21 cellular contexts compared by ENCODE assay signal in genomic region chr12:5492562-5492961, GRCh38.
DNase-seq lines count a peak whose midpoint lies in the region; ATAC-seq and TF ChIP-seq lines count a peak whose summit lies in the region.
"Had no signal": no experiment of that assay in that cellular context is flagged by ENCODE, and none has a peak within 500 bp of the region (broad histone marks: within the 10 kb centered on the region; RNA-seq: fewer than 3 reads in every experiment).

No MANE protein-coding gene starts in this region.

- no peak overlapping the region for H2AK5ac ChIP-seq in mesenchymal stem cell (ENCODE audit: low read length, severe bottlenecking)

- ATAC-seq in left ventricle myocardium superior = peak; percentile 45
- ATAC-seq: K562, Right ventricle myocardium inferior had no signal

- H4K91ac ChIP-seq in mesenchymal stem cell (ENCODE audit: low read length) = no peak overlapping the region

- H3K9ac ChIP-seq in mesenchymal stem cell (ENCODE audit: low read length) = no peak overlapping the region

- no peaks in the 10 kb centered on the region for H3K79me1 ChIP-seq in mesenchymal stem cell (replicated peaks; ENCODE audit: low read length, poor library complexity, severe bottlenecking)

- H3K9me3 ChIP-seq in ascending aorta = no peaks in the 10 kb centered on the region
- no peaks in the 10 kb centered on the region for H3K9me3 ChIP-seq in mesenchymal stem cell (ENCODE audit: control insufficient read depth, low read length)
- H3K9me3 ChIP-seq: MG63 had no signal

- no peak overlapping the region for H3K14ac ChIP-seq in mesenchymal stem cell (ENCODE audit: low read length in 2 of 2)

- no peak overlapping the region for H4K8ac ChIP-seq in mesenchymal stem cell (ENCODE audit: low read length)

- no peak overlapping the region for H3K4ac ChIP-seq in mesenchymal stem cell (ENCODE audit: low read depth in 1 of 2, low read length in 2 of 2)

- H3K18ac ChIP-seq in mesenchymal stem cell (ENCODE audit: low read depth in 1 of 2, low read length in 2 of 2) = no peak overlapping the region

- H3K4me2 ChIP-seq in mesenchymal stem cell (ENCODE audit: low read length, poor library complexity, severe bottlenecking) = no peak overlapping the region

- H3K4me3 ChIP-seq in ascending aorta = no peak overlapping the region
- no peak overlapping the region for H3K4me3 ChIP-seq in mesenchymal stem cell (ENCODE audit: insufficient read depth in 1 of 2, low read depth in 1 of 2, low read length in 2 of 2)
- H3K4me3 ChIP-seq in H7 (ENCODE audit: insufficient read depth, low read depth, low read length) = no peak overlapping the region
- H3K4me3 ChIP-seq: K562, MG63 had no signal

- H3K23ac ChIP-seq in mesenchymal stem cell (ENCODE audit: low read length in 2 of 2) = no peak overlapping the region

- H3K27ac ChIP-seq in ascending aorta = peak overlapping the region; percentile 37 to 50
- no peak overlapping the region for H3K27ac ChIP-seq in mesenchymal stem cell (ENCODE audit: low read length, poor library complexity, severe bottlenecking)
- H3K27ac ChIP-seq: C4-2B had no signal

- no peak overlapping the region for H2BK12ac ChIP-seq in mesenchymal stem cell (ENCODE audit: low read length in 2 of 2)

- DNase-seq in left ventricle myocardium superior (no peak), cardiac septum (ENCODE audit: low spot score) (no peak), ascending aorta (ENCODE audit: low spot score in 2 of 2) (no peak), mesenchymal stem cell (peak; percentile 36), DMS153 treated with DMSO at 0.1 percent for 48 hours (lab: John Stamatoyannopoulos, UW; ENCODE audit: unreplicated experiment) (no peak), H7 (no peak), COLO668 (lab: John Stamatoyannopoulos, UW; ENCODE audit: unreplicated experiment) (no peak)
- DNase-seq: CD8-positive, alpha-beta memory T cell; DMS79 treated with DMSO at 0.1 percent for 48 hours; HFFc6; MG63; NCI-H1048; NCI-H1417 treated with DMSO at 0.1 percent for 48 hours; NCI-H187; NCI-H2227 treated with DMSO at 0.1 percent for 48 hours; NCI-H510A treated with DMSO at 0.1 percent for 48 hours; NCI-H748 treated with DMSO at 0.1 percent for 48 hours; OCI-M1 had no signal

- no peaks in the 10 kb centered on the region for H3K27me3 ChIP-seq in ascending aorta
- peaks cover 0 to 5% of the 10 kb centered on the region in 2 experiments for H3K27me3 ChIP-seq in mesenchymal stem cell (ENCODE audit: control insufficient read depth in 1 of 2, insufficient read depth in 1 of 2, low read length in 2 of 2)
- no peaks in the 10 kb centered on the region for H3K27me3 ChIP-seq in H7 (ENCODE audit: control insufficient read depth, insufficient read depth, low read length)
- H3K27me3 ChIP-seq: MG63 had no signal

- H2BK15ac ChIP-seq in mesenchymal stem cell (ENCODE audit: low read depth, poor library complexity, severe bottlenecking) = no peak overlapping the region

- TF ChIP-seq CTCF in ascending aorta (IDR thresholded peaks at IDR 0.05) = peak in 1 of 3 experiments; percentile 13

- H2BK5ac ChIP-seq in mesenchymal stem cell (ENCODE audit: low read depth, low read length, poor library complexity, severe bottlenecking) = no peak overlapping the region

- WGBS in mesenchymal stem cell = 60% methylated on average over 4 of the region's 4 CpGs

- H3K36me3 ChIP-seq in ascending aorta = peaks cover 5 to 10% of the 10 kb centered on the region in 2 donors
- no peaks in the 10 kb centered on the region for H3K36me3 ChIP-seq in mesenchymal stem cell (ENCODE audit: control insufficient read depth in 1 of 2, insufficient read depth in 2 of 2, low read depth in 1 of 2, low read length in 2 of 2)
- H3K36me3 ChIP-seq in H7 (replicated peaks; ENCODE audit: control insufficient read depth, insufficient read depth, low read length) = no peaks in the 10 kb centered on the region
- H3K36me3 ChIP-seq: MG63 had no signal

- H2BK120ac ChIP-seq in mesenchymal stem cell (ENCODE audit: low read depth, low read length) = no peak overlapping the region

- intact Hi-C loops in left ventricle myocardium superior (cut with micrococcal nuclease) = no loop called here
- intact Hi-C loops in cardiac septum (cut with DNase I) = no loop called here
- intact Hi-C loops in ascending aorta (cut with DNase I) = no loop called here

- H2AFZ ChIP-seq in mesenchymal stem cell (ENCODE audit: low read depth, low read length) = no peak overlapping the region

- H3K4me1 ChIP-seq in ascending aorta = peaks cover 11 to 46% of the 10 kb centered on the region in 2 donors
- H3K4me1 ChIP-seq in mesenchymal stem cell (ENCODE audit: control insufficient read depth, insufficient read depth, low read depth, low read length) = no peaks in the 10 kb centered on the region
